22 cellular contexts compared by ENCODE assay signal in the genomic region with DNA sequence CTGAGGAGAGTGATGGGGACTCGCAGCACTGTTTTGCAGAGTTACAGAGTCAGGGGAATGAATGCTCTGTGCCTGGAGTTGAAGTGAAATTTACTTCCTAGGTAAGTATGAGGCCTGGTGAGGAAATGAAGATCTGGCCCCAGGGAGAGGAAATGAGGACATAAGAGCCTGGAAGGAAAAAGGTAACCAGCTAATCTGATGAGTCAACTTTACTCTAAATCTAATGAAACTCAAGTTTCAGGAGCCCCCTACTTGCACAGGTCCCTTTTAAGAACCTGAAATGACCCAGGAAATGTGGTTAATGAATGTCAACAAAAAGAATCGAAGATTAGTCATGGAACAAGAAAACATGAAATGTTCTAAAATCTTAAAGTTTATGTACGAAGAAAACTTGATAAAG.
DNase-seq lines count a peak whose midpoint lies in the region; TF ChIP-seq lines count a peak whose summit lies in the region.
"Had no signal": no experiment of that assay in that cellular context is flagged by ENCODE, and none has a peak within 500 bp of the region (broad histone marks: within the 10 kb centered on the region; RNA-seq: fewer than 3 reads in every experiment).

No MANE protein-coding gene starts in this region.

- BruUV-seq in A673 (replicated peaks; lab: Mats Ljungman, UMichigan), result no TSS peak

- TF ChIP-seq CTCF in A673 (conservative IDR thresholded peaks at IDR 0.05; ENCODE audit: low read depth, low read length) (no peak), MM.1S (IDR thresholded peaks at IDR 0.05; ENCODE audit: low read length) (no peak)

- intact Hi-C loops in A673 (cut with micrococcal nuclease; ENCODE audit: unreplicated experiment), result no loop called here

- no peak overlapping the region for H3K4me3 ChIP-seq in A673 (ENCODE audit: low read depth, low read length, poor library complexity, severe bottlenecking)
- H3K4me3 ChIP-seq in MM.1S (ENCODE audit: low read length), result no peak overlapping the region
- H3K4me3 ChIP-seq: GM12878, GM23248 had no signal

- no peak overlapping the region for H3K27ac ChIP-seq in A673 (ENCODE audit: low read depth, low read length, poor library complexity, severe bottlenecking)
- H3K27ac ChIP-seq in MM.1S (ENCODE audit: low read length), result peak overlapping the region; percentile 6; the same call in 1 of the 2 replicates
- H3K27ac ChIP-seq: GM23248 had no signal

- DNase-seq in A673 (ENCODE audit: low spot score) (peak; percentile 4), MM.1S (peak; percentile 8), astrocyte of the hippocampus (ENCODE audit: low read depth, low spot score) (peak; percentile 7), iris pigment epithelial cell (ENCODE audit: low read depth) (peak; percentile 21), NCI-H146 treated with DMSO at 0.1 percent for 48 hours (lab: John Stamatoyannopoulos, UW; ENCODE audit: unreplicated experiment) (no peak), KG1 (lab: John Stamatoyannopoulos, UW) (no peak)
- no peak for DNase-seq in stimulated activated naive CD4-positive, alpha-beta T cell treated with Interleukin-2 at 50 U/mL for 16 hours (lab: John Stamatoyannopoulos, UW)
- DNase-seq: BE2C, DND-41, GM23248, H9, HFFc6, IMR-90, NCI-H1694 treated with DMSO at 0.1 percent for 48 hours, NCI-H2081 treated with DMSO at 0.1 percent for 48 hours, NCI-H2171 treated with DMSO at 0.1 percent for 48 hours, NCI-H524 treated with DMSO at 0.1 percent for 48 hours, NCI-H82, RPMI8226, SHP77 treated with DMSO at 0.1 percent for 48 hours, T-cell had no signal

- H3K9me2 ChIP-seq in MM.1S (replicated peaks; ENCODE audit: insufficient read depth, low read length), result no peaks in the 10 kb centered on the region

- no peaks in the 10 kb centered on the region for H3K79me2 ChIP-seq in MM.1S (ENCODE audit: low read length)

- H3K4me1 ChIP-seq in A673 (ENCODE audit: insufficient read depth, low read length, poor library complexity, severe bottlenecking), result no peaks in the 10 kb centered on the region
- peaks cover 20% of the 10 kb centered on the region for H3K4me1 ChIP-seq in MM.1S (ENCODE audit: low read length)
- H3K4me1 ChIP-seq: BE2C had no signal

- H3F3A ChIP-seq in MM.1S (ENCODE audit: insufficient read depth, low read length), result 0 out of 2 replicates have a peak, but pooled peaks cover 3% of the 10 kb centered on the region

- no peak overlapping the region for H3K9ac ChIP-seq in MM.1S (ENCODE audit: low read length)
- H3K9ac ChIP-seq: GM23248 had no signal

- CTCF ChIA-PET in A673 (lab: Charles Lee), result no interaction called here

- H3K4me2 ChIP-seq in MM.1S (ENCODE audit: low read depth, low read length), result peak overlapping the region; percentile 33

- no peaks in the 10 kb centered on the region for H3K36me3 ChIP-seq in A673 (ENCODE audit: insufficient read depth, low read length, poor library complexity, severe bottlenecking)
- H3K36me3 ChIP-seq in MM.1S (replicated peaks; ENCODE audit: insufficient read depth, low read length), result no peaks in the 10 kb centered on the region
- H3K36me3 ChIP-seq: BE2C had no signal

- H3K27me3 ChIP-seq in A673 (replicated peaks; ENCODE audit: insufficient read depth, low read depth, low read length, poor library complexity), result no peaks in the 10 kb centered on the region
- H3K27me3 ChIP-seq in MM.1S (replicated peaks; ENCODE audit: insufficient read depth, low read length), result no peaks in the 10 kb centered on the region
- H3K27me3 ChIP-seq: BE2C had no signal

- H3K9me3 ChIP-seq in A673 (ENCODE audit: low read depth, low read length, poor library complexity, severe bottlenecking) (no peaks in the 10 kb centered on the region), MM.1S (replicated peaks; ENCODE audit: insufficient read depth, low read length) (no peaks in the 10 kb centered on the region)
- H3K9me3 ChIP-seq: BE2C had no signal

- peak overlapping the region; percentile 67 for H2AFZ ChIP-seq in MM.1S (ENCODE audit: low read length)
- H2AFZ ChIP-seq: GM23248 had no signal

- POLR2A ChIA-PET in A673 (lab: Charles Lee; ENCODE audit: low non-redundant PET), result no interaction called here

- no peaks in the 10 kb centered on the region for H4K20me1 ChIP-seq in MM.1S (ENCODE audit: insufficient read depth, low read length)

Comparison
In these comparisons a context has a peak if more than half of its experiments do, and no peak if none do; other contexts are left out.
1. DNase-seq: peak in A673 (single experiment), MM.1S (single experiment), astrocyte of the hippocampus (single experiment) and iris pigment epithelial cell (single experiment); none in stimulated activated naive CD4-positive, alpha-beta T cell treated with Interleukin-2 at 50 U/mL for 16 hours (single experiment), NCI-H146 treated with DMSO at 0.1 percent for 48 hours (single experiment) and KG1 (single experiment).